In the genomic region with DNA sequence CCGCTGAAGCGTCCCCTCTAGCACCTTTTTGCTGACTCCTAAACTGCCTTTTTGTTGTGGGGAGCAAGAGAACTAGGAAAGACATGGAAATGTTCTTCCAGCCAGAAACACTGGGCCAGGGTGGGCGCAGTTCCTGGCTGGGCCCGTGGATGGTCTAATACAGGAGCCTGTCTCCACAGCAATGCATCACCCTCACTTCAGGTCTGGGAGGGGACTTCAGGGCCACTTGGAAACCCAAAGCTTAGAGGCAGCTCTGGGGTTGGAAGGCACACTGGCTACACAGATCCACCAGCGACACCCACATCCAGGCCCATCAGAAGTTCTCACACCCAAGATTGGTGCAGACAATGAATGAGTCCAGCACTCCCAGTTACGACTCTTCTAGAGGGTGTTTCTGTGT, we compare ENCODE assay signal across 9 cellular contexts.
DNase-seq lines count a peak whose midpoint lies in the region; ATAC-seq and TF ChIP-seq lines count a peak whose summit lies in the region.
"Had no signal": no experiment of that assay in that cellular context is flagged by ENCODE, and none has a peak within 500 bp of the region (broad histone marks: within the 10 kb centered on the region; RNA-seq: fewer than 3 reads in every experiment).

No MANE protein-coding gene starts in this region.

- peaks cover 84% of the 10 kb centered on the region for H3K4me1 ChIP-seq in OCI-LY1 (ENCODE audit: insufficient read depth, low read length, severe bottlenecking)

- H3K27me3 Mint-ChIP-seq in stimulated activated naive CD8-positive, alpha-beta T cell treated with anti-CD3 and anti-CD28 coated beads, Interleukin-15, amount 100 ng/mL, for 72 hours, result no peaks in the 10 kb centered on the region

- H2AFZ ChIP-seq in OCI-LY1 (ENCODE audit: low read length), result no peak overlapping the region

- H3K9me3 Mint-ChIP-seq in activated naive CD4-positive, alpha-beta T cell treated with anti-CD3 and anti-CD28 coated beads, Interleukin-2, amount 50 U/mL, for 72 hours, result no peaks in the 10 kb centered on the region
- no peaks in the 10 kb centered on the region for H3K9me3 Mint-ChIP-seq in stimulated activated naive CD8-positive, alpha-beta T cell treated with anti-CD3 and anti-CD28 coated beads, Interleukin-15, amount 100 ng/mL, for 72 hours

- H3K27me3 ChIP-seq in OCI-LY1 (ENCODE audit: insufficient read depth, low read length) (no peaks in the 10 kb centered on the region), layer of hippocampus (ENCODE audit: control insufficient read depth, insufficient read depth, low read length) (no peaks in the 10 kb centered on the region)

- no peaks in the 10 kb centered on the region for H3K9me2 ChIP-seq in OCI-LY1 (ENCODE audit: low read depth, low read length)

- no peaks in the 10 kb centered on the region for H3K9me3 ChIP-seq in OCI-LY1 (ENCODE audit: low read length)

- H3F3A ChIP-seq in OCI-LY1 (ENCODE audit: insufficient read depth, low read length), result peaks cover 9% of the 10 kb centered on the region; the same call in 1 of the 2 replicates

- H3K9ac ChIP-seq in OCI-LY1 (ENCODE audit: low read length), result no peak overlapping the region

- peaks cover 9% of the 10 kb centered on the region; the same call in 1 of the 2 replicates for H3K79me2 ChIP-seq in OCI-LY1 (ENCODE audit: insufficient read depth, low read length)

- DNase-seq in activated naive CD4-positive, alpha-beta T cell treated with anti-CD3 and anti-CD28 coated beads, Interleukin-2, amount 50 U/mL, for 72 hours (ENCODE audit: low spot score in 2 of 2), result no peak
- DNase-seq in stimulated activated naive CD8-positive, alpha-beta T cell treated with anti-CD3 and anti-CD28 coated beads, Interleukin-15, amount 100 ng/mL, for 72 hours, result peak; percentile 38
- DNase-seq in activated CD4-positive, CD25-positive, alpha-beta regulatory T cell treated with anti-CD3 and anti-CD28 coated beads, Interleukin-2, amount 50 U/mL, for 72 hours, result no peak
- DNase-seq in D341Med (ENCODE audit: low spot score), result no peak
- DNase-seq: erythroblast, NCI-H1105 treated with DMSO at 0.1 percent for 48 hours had no signal

- ATAC-seq in activated naive CD4-positive, alpha-beta T cell treated with anti-CD3 and anti-CD28 coated beads, Interleukin-2, amount 50 U/mL, for 72 hours, result no peak
- peak; percentile 8 for ATAC-seq in stimulated activated naive CD8-positive, alpha-beta T cell treated with anti-CD3 and anti-CD28 coated beads, Interleukin-15, amount 100 ng/mL, for 72 hours
- no peak for ATAC-seq in GM21717 (IDR thresholded peaks at IDR 0.05; ENCODE audit: unreplicated experiment)

- TF ChIP-seq CTCF in OCI-LY1 (IDR thresholded peaks at IDR 0.05; ENCODE audit: low read length), result no peak

- peaks cover 83% of the 10 kb centered on the region for H3K36me3 ChIP-seq in OCI-LY1 (ENCODE audit: insufficient read depth, low read length)

- peaks cover 96% of the 10 kb centered on the region for H3K4me1 Mint-ChIP-seq in stimulated activated naive CD8-positive, alpha-beta T cell treated with anti-CD3 and anti-CD28 coated beads, Interleukin-15, amount 100 ng/mL, for 72 hours

- no peaks in the 10 kb centered on the region for H4K20me1 ChIP-seq in OCI-LY1 (ENCODE audit: insufficient read depth, low read length)

- peaks cover 67 to 88% of the 10 kb centered on the region in 2 donors for H3K36me3 Mint-ChIP-seq in activated naive CD4-positive, alpha-beta T cell treated with anti-CD3 and anti-CD28 coated beads, Interleukin-2, amount 50 U/mL, for 72 hours

- H3K4me3 ChIP-seq in OCI-LY1 (ENCODE audit: low read depth, low read length, poor library complexity, severe bottlenecking), result no peak overlapping the region

- H3K4me2 ChIP-seq in OCI-LY1 (ENCODE audit: low read length), result no peak overlapping the region

- H3K27ac ChIP-seq in OCI-LY1 (ENCODE audit: low read depth, low read length, poor library complexity, severe bottlenecking) (peak overlapping the region; percentile 98), layer of hippocampus (ENCODE audit: low read depth, low read length) (peak overlapping the region; percentile 35)

- peak overlapping the region; percentile 69 to 84 for H3K4me3 Mint-ChIP-seq in stimulated activated naive CD8-positive, alpha-beta T cell treated with anti-CD3 and anti-CD28 coated beads, Interleukin-15, amount 100 ng/mL, for 72 hours

- peak overlapping the region; percentile 97 to 99 for H3K27ac Mint-ChIP-seq in activated naive CD4-positive, alpha-beta T cell treated with anti-CD3 and anti-CD28 coated beads, Interleukin-2, amount 50 U/mL, for 72 hours
- H3K27ac Mint-ChIP-seq in stimulated activated naive CD8-positive, alpha-beta T cell treated with anti-CD3 and anti-CD28 coated beads, Interleukin-15, amount 100 ng/mL, for 72 hours, result peak overlapping the region; percentile 96 to 97

Comparison
In these comparisons a context has a peak if more than half of its experiments do, and no peak if none do; other contexts are left out.
1. DNase-seq: peak in stimulated activated naive CD8-positive, alpha-beta T cell treated with anti-CD3 and anti-CD28 coated beads, Interleukin-15, amount 100 ng/mL, for 72 hours (2 of 2); none in activated naive CD4-positive, alpha-beta T cell treated with anti-CD3 and anti-CD28 coated beads, Interleukin-2, amount 50 U/mL, for 72 hours (0 of 2), activated CD4-positive, CD25-positive, alpha-beta regulatory T cell treated with anti-CD3 and anti-CD28 coated beads, Interleukin-2, amount 50 U/mL, for 72 hours (single experiment) and D341Med (single experiment).